ENCODE assay signal across 1 cellular context in the genomic region with DNA sequence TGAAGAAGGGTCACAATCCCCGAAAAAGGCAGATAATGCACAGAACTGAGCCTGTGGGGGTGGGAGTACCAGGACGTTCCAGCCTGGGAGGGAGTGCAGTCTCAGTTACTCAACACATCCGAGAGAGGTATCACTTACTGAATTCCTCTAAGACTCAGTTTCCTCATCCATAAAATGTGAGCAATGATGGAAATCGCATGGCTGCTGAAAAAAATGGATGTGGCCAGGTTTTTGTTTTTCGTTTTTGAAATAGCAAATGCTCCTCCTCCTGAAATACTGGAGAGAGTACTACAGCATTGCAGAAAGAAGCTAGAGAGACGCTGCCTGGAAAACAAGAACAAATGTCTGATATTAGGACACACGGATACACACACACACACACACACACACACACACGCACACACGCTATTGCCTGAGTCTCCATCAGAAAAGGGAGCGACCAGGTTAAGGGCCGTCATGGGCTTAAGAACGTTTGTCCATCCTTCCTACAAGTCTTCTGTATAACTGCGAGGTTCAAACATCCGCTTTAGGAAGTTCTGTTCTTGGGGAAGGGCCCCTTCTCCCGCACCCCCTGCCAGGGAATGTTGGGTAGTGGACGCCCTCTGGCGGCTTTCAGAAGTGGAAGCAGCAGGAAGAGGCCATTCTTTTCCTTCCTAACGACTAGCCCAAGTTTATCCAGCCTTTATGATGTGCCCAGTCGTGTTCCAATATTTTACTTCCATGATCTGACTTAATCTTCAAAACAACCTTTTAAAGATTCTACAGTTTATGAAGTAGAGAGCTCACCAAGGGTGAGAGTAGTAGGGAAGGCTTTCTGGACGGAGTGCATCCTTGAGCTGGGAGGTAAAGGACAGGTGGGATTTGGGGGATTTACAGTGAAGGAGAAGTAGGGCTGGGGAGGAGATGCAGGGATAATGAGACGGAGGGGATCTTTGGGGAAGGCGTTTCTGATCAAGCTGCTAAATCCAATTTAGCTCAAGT.
TF ChIP-seq lines count a peak whose summit lies in the region.

No MANE protein-coding gene starts in this region.

TF ChIP-seq in HepG2, 621 proteins besides CTCF, POLR2A, EP300 and RAD21 (continued from another document and continues in another):
- TF ChIP-seq, protein P1, sequence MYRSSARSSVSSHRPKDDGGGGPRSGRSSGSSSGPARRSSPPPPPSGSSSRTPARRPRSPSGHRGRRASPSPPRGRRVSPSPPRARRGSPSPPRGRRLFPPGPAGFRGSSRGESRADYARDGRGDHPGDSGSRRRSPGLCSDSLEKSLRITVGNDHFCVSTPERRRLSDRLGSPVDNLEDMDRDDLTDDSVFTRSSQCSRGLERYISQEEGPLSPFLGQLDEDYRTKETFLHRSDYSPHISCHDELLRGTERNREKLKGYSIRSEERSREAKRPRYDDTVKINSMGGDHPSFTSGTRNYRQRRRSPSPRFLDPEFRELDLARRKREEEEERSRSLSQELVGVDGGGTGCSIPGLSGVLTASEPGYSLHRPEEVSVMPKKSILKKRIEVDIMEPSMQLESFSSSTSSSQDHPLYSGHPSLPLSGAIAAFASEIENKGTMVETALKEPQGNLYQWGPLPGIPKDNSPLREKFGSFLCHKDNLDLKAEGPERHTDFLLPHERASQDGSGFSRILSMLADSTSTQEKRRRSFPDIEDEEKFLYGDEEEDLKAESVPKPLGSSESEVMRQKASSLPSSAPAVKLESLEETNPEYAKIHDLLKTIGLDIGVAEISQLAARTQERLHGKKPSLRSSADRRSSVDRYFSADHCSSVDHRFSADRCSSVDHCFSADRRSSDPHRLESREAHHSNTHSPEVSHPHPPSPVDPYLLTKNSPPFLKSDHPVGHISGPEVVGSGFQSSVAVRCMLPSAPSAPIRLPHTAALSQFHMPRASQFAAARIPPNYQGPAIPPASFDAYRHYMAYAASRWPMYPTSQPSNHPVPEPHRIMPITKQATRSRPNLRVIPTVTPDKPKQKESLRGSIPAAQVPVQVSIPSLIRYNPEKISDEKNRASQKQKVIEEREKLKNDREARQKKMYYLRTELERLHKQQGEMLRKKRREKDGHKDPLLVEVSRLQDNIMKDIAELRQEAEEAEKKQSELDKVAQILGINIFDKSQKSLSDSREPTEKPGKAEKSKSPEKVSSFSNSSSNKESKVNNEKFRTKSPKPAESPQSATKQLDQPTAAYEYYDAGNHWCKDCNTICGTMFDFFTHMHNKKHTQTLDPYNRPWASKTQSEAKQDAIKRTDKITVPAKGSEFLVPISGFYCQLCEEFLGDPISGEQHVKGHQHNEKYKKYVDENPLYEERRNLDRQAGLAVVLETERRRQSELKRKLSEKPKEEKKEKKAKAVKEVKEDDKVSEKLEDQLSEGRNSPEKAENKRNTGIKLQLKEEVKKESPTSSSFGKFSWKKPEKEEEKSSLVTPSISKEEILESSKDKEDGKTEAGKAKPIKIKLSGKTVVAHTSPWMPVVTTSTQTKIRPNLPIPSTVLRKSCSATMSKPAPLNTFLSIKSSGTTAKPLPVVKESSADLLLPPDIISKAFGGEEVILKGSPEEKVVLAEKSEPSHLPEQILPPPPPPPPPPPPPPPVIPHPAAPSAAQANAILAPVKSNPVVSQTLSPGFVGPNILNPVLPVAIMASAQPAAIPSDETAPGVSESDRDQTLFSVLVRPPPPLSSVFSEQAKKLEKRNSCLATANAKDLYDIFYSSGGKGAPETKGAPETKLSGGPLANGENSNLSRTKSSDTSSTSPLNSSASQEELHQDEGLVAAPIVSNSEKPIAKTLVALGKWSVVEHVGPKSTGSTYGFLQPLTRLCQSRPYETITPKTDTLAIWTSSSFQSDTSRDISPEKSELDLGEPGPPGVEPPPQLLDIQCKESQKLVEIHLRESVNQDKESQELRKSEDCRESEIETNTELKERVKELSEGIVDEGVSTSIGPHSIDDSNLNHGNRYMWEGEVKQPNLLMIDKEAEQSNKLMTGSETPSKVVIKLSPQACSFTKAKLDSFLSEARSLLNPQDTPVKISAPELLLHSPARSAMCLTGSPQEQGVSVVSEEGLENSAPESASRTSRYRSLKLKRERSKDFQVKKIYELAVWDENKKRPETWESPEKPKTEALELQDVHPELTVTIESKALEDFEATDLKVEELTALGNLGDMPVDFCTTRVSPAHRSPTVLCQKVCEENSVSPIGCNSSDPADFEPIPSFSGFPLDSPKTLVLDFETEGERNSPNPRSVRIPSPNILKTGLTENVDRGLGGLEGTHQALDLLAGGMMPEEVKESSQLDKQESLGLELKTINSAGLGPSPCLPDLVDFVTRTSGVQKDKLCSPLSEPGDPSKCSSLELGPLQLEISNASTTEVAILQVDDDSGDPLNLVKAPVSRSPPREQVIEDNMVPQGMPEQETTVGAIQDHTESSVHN (CRISPR knock-in tag; IDR thresholded peaks at IDR 0.05): no peak
- TF ChIP-seq, protein P2, sequence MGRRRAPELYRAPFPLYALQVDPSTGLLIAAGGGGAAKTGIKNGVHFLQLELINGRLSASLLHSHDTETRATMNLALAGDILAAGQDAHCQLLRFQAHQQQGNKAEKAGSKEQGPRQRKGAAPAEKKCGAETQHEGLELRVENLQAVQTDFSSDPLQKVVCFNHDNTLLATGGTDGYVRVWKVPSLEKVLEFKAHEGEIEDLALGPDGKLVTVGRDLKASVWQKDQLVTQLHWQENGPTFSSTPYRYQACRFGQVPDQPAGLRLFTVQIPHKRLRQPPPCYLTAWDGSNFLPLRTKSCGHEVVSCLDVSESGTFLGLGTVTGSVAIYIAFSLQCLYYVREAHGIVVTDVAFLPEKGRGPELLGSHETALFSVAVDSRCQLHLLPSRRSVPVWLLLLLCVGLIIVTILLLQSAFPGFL (CRISPR knock-in tag; IDR thresholded peaks at IDR 0.05): no peak
- TF ChIP-seq, protein P3, sequence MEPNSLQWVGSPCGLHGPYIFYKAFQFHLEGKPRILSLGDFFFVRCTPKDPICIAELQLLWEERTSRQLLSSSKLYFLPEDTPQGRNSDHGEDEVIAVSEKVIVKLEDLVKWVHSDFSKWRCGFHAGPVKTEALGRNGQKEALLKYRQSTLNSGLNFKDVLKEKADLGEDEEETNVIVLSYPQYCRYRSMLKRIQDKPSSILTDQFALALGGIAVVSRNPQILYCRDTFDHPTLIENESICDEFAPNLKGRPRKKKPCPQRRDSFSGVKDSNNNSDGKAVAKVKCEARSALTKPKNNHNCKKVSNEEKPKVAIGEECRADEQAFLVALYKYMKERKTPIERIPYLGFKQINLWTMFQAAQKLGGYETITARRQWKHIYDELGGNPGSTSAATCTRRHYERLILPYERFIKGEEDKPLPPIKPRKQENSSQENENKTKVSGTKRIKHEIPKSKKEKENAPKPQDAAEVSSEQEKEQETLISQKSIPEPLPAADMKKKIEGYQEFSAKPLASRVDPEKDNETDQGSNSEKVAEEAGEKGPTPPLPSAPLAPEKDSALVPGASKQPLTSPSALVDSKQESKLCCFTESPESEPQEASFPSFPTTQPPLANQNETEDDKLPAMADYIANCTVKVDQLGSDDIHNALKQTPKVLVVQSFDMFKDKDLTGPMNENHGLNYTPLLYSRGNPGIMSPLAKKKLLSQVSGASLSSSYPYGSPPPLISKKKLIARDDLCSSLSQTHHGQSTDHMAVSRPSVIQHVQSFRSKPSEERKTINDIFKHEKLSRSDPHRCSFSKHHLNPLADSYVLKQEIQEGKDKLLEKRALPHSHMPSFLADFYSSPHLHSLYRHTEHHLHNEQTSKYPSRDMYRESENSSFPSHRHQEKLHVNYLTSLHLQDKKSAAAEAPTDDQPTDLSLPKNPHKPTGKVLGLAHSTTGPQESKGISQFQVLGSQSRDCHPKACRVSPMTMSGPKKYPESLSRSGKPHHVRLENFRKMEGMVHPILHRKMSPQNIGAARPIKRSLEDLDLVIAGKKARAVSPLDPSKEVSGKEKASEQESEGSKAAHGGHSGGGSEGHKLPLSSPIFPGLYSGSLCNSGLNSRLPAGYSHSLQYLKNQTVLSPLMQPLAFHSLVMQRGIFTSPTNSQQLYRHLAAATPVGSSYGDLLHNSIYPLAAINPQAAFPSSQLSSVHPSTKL (CRISPR knock-in tag; IDR thresholded peaks at IDR 0.05): peak; percentile 38; the same call in 1 of the 2 replicates
- TF ChIP-seq ZSCAN22 (CRISPR knock-in tag; IDR thresholded peaks at IDR 0.05) (peak; percentile 96), CBX5 (CRISPR knock-in tag; IDR thresholded peaks at IDR 0.05; ENCODE audit: borderline replicate concordance) (no peak), HDAC2 (CRISPR knock-in tag; IDR thresholded peaks at IDR 0.05) (no peak), YY1 (IDR thresholded peaks at IDR 0.05; ENCODE audit: insufficient read depth, insufficient replicate concordance, low read depth, low read length) (peak; percentile 38), KAT8 (CRISPR knock-in tag; IDR thresholded peaks at IDR 0.05) (0 out of 2 replicates have a peak, but pooled peaks have one; percentile 36), KLF9 (CRISPR knock-in tag; IDR thresholded peaks at IDR 0.05; ENCODE audit: low read depth) (no peak), ZNF607 (CRISPR knock-in tag; IDR thresholded peaks at IDR 0.05; ENCODE audit: borderline replicate concordance) (no peak), CHD4 (IDR thresholded peaks at IDR 0.05; ENCODE audit: borderline replicate concordance, low read length) (peak; percentile 83; the same call in 1 of the 2 replicates), MEIS2 (CRISPR knock-in tag; IDR thresholded peaks at IDR 0.05) (no peak), RBM22 (optimal IDR thresholded peaks at IDR 0.05; ENCODE audit: low read length) (no peak), U2AF2 (IDR thresholded peaks at IDR 0.05; ENCODE audit: low read depth, low read length) (no peak), ZNF788 (CRISPR knock-in tag; IDR thresholded peaks at IDR 0.05; ENCODE audit: borderline replicate concordance) (peak; percentile 19; the same call in 1 of the 2 replicates), CAMTA2 (CRISPR knock-in tag; IDR thresholded peaks at IDR 0.05; ENCODE audit: borderline replicate concordance) (no peak)
- TF ChIP-seq, protein P4, sequence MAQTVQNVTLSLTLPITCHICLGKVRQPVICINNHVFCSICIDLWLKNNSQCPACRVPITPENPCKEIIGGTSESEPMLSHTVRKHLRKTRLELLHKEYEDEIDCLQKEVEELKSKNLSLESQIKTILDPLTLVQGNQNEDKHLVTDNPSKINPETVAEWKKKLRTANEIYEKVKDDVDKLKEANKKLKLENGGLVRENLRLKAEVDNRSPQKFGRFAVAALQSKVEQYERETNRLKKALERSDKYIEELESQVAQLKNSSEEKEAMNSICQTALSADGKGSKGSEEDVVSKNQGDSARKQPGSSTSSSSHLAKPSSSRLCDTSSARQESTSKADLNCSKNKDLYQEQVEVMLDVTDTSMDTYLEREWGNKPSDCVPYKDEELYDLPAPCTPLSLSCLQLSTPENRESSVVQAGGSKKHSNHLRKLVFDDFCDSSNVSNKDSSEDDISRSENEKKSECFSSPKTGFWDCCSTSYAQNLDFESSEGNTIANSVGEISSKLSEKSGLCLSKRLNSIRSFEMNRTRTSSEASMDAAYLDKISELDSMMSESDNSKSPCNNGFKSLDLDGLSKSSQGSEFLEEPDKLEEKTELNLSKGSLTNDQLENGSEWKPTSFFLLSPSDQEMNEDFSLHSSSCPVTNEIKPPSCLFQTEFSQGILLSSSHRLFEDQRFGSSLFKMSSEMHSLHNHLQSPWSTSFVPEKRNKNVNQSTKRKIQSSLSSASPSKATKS (CRISPR knock-in tag; IDR thresholded peaks at IDR 0.05): no peak
- TF ChIP-seq, protein P5, sequence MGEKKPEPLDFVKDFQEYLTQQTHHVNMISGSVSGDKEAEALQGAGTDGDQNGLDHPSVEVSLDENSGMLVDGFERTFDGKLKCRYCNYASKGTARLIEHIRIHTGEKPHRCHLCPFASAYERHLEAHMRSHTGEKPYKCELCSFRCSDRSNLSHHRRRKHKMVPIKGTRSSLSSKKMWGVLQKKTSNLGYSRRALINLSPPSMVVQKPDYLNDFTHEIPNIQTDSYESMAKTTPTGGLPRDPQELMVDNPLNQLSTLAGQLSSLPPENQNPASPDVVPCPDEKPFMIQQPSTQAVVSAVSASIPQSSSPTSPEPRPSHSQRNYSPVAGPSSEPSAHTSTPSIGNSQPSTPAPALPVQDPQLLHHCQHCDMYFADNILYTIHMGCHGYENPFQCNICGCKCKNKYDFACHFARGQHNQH (CRISPR knock-in tag; IDR thresholded peaks at IDR 0.05): peak; percentile 25; the same call in 1 of the 2 replicates
- TF ChIP-seq, protein P6, sequence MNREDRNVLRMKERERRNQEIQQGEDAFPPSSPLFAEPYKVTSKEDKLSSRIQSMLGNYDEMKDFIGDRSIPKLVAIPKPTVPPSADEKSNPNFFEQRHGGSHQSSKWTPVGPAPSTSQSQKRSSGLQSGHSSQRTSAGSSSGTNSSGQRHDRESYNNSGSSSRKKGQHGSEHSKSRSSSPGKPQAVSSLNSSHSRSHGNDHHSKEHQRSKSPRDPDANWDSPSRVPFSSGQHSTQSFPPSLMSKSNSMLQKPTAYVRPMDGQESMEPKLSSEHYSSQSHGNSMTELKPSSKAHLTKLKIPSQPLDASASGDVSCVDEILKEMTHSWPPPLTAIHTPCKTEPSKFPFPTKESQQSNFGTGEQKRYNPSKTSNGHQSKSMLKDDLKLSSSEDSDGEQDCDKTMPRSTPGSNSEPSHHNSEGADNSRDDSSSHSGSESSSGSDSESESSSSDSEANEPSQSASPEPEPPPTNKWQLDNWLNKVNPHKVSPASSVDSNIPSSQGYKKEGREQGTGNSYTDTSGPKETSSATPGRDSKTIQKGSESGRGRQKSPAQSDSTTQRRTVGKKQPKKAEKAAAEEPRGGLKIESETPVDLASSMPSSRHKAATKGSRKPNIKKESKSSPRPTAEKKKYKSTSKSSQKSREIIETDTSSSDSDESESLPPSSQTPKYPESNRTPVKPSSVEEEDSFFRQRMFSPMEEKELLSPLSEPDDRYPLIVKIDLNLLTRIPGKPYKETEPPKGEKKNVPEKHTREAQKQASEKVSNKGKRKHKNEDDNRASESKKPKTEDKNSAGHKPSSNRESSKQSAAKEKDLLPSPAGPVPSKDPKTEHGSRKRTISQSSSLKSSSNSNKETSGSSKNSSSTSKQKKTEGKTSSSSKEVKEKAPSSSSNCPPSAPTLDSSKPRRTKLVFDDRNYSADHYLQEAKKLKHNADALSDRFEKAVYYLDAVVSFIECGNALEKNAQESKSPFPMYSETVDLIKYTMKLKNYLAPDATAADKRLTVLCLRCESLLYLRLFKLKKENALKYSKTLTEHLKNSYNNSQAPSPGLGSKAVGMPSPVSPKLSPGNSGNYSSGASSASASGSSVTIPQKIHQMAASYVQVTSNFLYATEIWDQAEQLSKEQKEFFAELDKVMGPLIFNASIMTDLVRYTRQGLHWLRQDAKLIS (CRISPR knock-in tag; IDR thresholded peaks at IDR 0.05): no peak
- TF ChIP-seq, protein P7, sequence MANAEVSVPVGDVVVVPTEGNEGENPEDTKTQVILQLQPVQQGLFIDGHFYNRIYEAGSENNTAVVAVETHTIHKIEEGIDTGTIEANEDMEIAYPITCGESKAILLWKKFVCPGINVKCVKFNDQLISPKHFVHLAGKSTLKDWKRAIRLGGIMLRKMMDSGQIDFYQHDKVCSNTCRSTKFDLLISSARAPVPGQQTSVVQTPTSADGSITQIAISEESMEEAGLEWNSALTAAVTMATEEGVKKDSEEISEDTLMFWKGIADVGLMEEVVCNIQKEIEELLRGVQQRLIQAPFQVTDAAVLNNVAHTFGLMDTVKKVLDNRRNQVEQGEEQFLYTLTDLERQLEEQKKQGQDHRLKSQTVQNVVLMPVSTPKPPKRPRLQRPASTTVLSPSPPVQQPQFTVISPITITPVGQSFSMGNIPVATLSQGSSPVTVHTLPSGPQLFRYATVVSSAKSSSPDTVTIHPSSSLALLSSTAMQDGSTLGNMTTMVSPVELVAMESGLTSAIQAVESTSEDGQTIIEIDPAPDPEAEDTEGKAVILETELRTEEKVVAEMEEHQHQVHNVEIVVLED (CRISPR knock-in tag; IDR thresholded peaks at IDR 0.05; ENCODE audit: borderline replicate concordance): no peak
- TF ChIP-seq, protein P8, sequence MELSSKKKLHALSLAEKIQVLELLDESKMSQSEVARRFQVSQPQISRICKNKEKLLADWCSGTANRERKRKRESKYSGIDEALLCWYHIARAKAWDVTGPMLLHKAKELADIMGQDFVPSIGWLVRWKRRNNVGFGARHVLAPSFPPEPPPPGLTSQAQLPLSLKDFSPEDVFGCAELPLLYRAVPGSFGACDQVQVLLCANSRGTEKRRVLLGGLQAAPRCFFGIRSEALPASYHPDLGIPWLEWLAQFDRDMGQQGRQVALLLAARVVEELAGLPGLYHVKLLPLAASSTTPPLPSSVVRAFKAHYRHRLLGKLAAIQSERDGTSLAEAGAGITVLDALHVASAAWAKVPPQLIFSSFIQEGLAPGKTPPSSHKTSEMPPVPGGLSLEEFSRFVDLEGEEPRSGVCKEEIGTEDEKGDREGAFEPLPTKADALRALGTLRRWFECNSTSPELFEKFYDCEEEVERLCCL (CRISPR knock-in tag; IDR thresholded peaks at IDR 0.05; ENCODE audit: borderline replicate concordance): no peak
